16 cellular contexts compared by ENCODE assay signal in genomic region chr11:61994981-61995380, GRCh38. TPM values are rescaled to one million over a fixed set of nuclear protein-coding genes. Genes with fewer than 3 reads are reported as not detected.
DNase-seq lines count a peak whose midpoint lies in the region; ATAC-seq, FAIRE-seq and TF ChIP-seq lines count a peak whose summit lies in the region.
"Had no signal": no experiment of that assay in that cellular context is flagged by ENCODE, and none has a peak within 500 bp of the region (broad histone marks: within the 10 kb centered on the region; RNA-seq: fewer than 3 reads in every experiment).

No MANE protein-coding gene starts in this region.

- H3K18ac ChIP-seq in trophoblast cell (ENCODE audit: low read length) = no peak overlapping the region

- no peak overlapping the region for H3K4me3 ChIP-seq in HepG2 (replicated peaks in 1 of 3; ENCODE audit: insufficient read depth in 1 of 3, low read depth in 2 of 3, low read length in 3 of 3)
- H3K4me3 ChIP-seq in trophoblast cell (ENCODE audit: low read depth, low read length) = no peak overlapping the region
- H3K4me3 ChIP-seq: BLaER1, GM12878, GM23248 had no signal

- POLR2A ChIA-PET in HepG2 (lab: Yijun Ruan, JAX) = interaction anchor here (1.1 to 18.6 kb wide), 7 partner anchors 9 to 90 kb away, joined by 3 to 518 read pairs (median 7); partner anchors contain the start of gene FTH1

- H3K36me3 ChIP-seq in HepG2 (replicated peaks in 1 of 2; ENCODE audit: control insufficient read depth in 1 of 2, insufficient read depth in 2 of 2, low read length in 2 of 2) = no peaks in the 10 kb centered on the region
- no peaks in the 10 kb centered on the region for H3K36me3 ChIP-seq in trophoblast cell (ENCODE audit: control insufficient read depth in 1 of 2, insufficient read depth in 2 of 2, low read length in 2 of 2)
- H3K36me3 ChIP-seq: BLaER1 had no signal

- TF ChIP-seq EP300 in HepG2 (IDR thresholded peaks at IDR 0.05; ENCODE audit: low read depth in 2 of 2, low read length in 2 of 2) = no peak
- TF ChIP-seq EP300 in HepG2 (CRISPR knock-in tag; IDR thresholded peaks at IDR 0.05; ENCODE audit: borderline replicate concordance) = no peak

- peak; percentile 70 for DNase-seq in Ammon's horn (ENCODE audit: low spot score)
- no peak for DNase-seq in frontal cortex (ENCODE audit: low spot score in 2 of 2)
- DNase-seq in HepG2 (ENCODE audit: low spot score) = peak; percentile 69
- peak; percentile 87 for DNase-seq in putamen (ENCODE audit: low spot score)
- DNase-seq in activated T-cell treated with anti-CD3 and anti-CD28 coated beads, Interleukin-2, amount 50 U/mL, for 1 hour = no peak
- no peak for DNase-seq in NCI-H1105 (lab: John Stamatoyannopoulos, UW)
- no peak for DNase-seq in trophoblast cell
- DNase-seq in effector memory CD8-positive, alpha-beta T cell = no peak
- DNase-seq: DMS79, GM23248 had no signal

- peaks cover 3 to 7% of the 10 kb centered on the region in 2 donors for H3K9me3 Mint-ChIP-seq in effector memory CD8-positive, alpha-beta T cell

- H3K23ac ChIP-seq in trophoblast cell (ENCODE audit: low read length) = no peak overlapping the region

- TF ChIP-seq RAD21 in HepG2 (CRISPR knock-in tag; IDR thresholded peaks at IDR 0.05) = no peak

- ATAC-seq in HepG2 = peak; percentile 57; the same call in 2 of the 3 replicates
- no peak for ATAC-seq in effector memory CD8-positive, alpha-beta T cell (replicated peaks)
- ATAC-seq: GM12878, HCT116 had no signal

- H3K4ac ChIP-seq in trophoblast cell (ENCODE audit: low read depth, low read length) = no peak overlapping the region

- H2AK5ac ChIP-seq in trophoblast cell (ENCODE audit: low read length) = no peak overlapping the region

- H3K27ac Mint-ChIP-seq in effector memory CD8-positive, alpha-beta T cell = no peak overlapping the region

- H2AFZ ChIP-seq in HepG2 (ENCODE audit: low read length) (no peak overlapping the region), trophoblast cell (ENCODE audit: insufficient read depth, low read length, poor library complexity) (no peak overlapping the region)
- H2AFZ ChIP-seq: GM23248 had no signal

- no peak overlapping the region for H3K14ac ChIP-seq in trophoblast cell (ENCODE audit: low read length)

- no peak for TF ChIP-seq CTCF in HepG2 (CRISPR knock-in tag; IDR thresholded peaks at IDR 0.05)

- H3K36me3 Mint-ChIP-seq in effector memory CD8-positive, alpha-beta T cell (ENCODE audit: insufficient read depth) = no peaks in the 10 kb centered on the region

- H2BK120ac ChIP-seq in trophoblast cell (ENCODE audit: insufficient read depth, low read length, poor library complexity) = no peak overlapping the region

- H3K4me1 ChIP-seq in HepG2 (ENCODE audit: insufficient read depth, low read length) (peaks cover 54% of the 10 kb centered on the region), trophoblast cell (ENCODE audit: control insufficient read depth in 1 of 2, insufficient read depth in 2 of 2, low read length in 2 of 2) (no peaks in the 10 kb centered on the region)
- H3K4me1 ChIP-seq: BLaER1 had no signal

- H3K4me3 Mint-ChIP-seq in effector memory CD8-positive, alpha-beta T cell = no peak overlapping the region

- no TSS peak for BruUV-seq in HepG2 (replicated peaks; lab: Mats Ljungman, UMichigan)

- H3K27me3 ChIP-seq in HepG2 (ENCODE audit: control insufficient read depth in 1 of 2, insufficient read depth in 2 of 2, low read length in 2 of 2) = no peaks in the 10 kb centered on the region
- H3K27me3 ChIP-seq in trophoblast cell (ENCODE audit: insufficient read depth, low read length) = no peaks in the 10 kb centered on the region
- H3K27me3 ChIP-seq: BLaER1 had no signal

- CTCF ChIA-PET in HepG2 (lab: Yijun Ruan, JAX; ENCODE audit: low intra/inter-chr PET ratio, low total read pairs) = no interaction called here

- no peaks in the 10 kb centered on the region for H3K27me3 Mint-ChIP-seq in effector memory CD8-positive, alpha-beta T cell

- H3K79me1 ChIP-seq in trophoblast cell (ENCODE audit: low read length) = no peaks in the 10 kb centered on the region

- H4K91ac ChIP-seq in trophoblast cell (ENCODE audit: low read depth, low read length) = no peak overlapping the region

- no peak overlapping the region for H2BK5ac ChIP-seq in trophoblast cell (ENCODE audit: low read depth, low read length, poor library complexity)

- H3K79me2 ChIP-seq in HepG2 (ENCODE audit: insufficient read depth, low read length) (no peaks in the 10 kb centered on the region), trophoblast cell (ENCODE audit: control insufficient read depth, insufficient read depth, low read length, poor library complexity) (no peaks in the 10 kb centered on the region)

- intact Hi-C loops in HepG2 (cut with micrococcal nuclease; ENCODE audit: unreplicated experiment) = no loop called here

- no peak overlapping the region for H4K8ac ChIP-seq in trophoblast cell (ENCODE audit: low read depth, low read length)

- in situ Hi-C loops in HepG2 (cut with HindIII; ENCODE audit: extremely low pct_ligation_motif_present, low pct_unique_long_range_greater_than_20kb) = no loop called here

- 6% methylated on average over 3 of the region's 3 CpGs for WGBS in HepG2 (ENCODE audit: low lambda C conversion rate)
- no CpG with 5 or more reads among the region's 3 CpGs for WGBS in trophoblast cell (ENCODE audit: extremely low coverage, insufficient coverage, insufficient read length)

- H3K27ac ChIP-seq in HepG2 (ENCODE audit: extremely low read length, insufficient read depth, low read length) = peak overlapping the region; percentile 4
- no peak overlapping the region for H3K27ac ChIP-seq in trophoblast cell (ENCODE audit: low read depth, low read length)
- H3K27ac ChIP-seq: 22Rv1, BLaER1, GM23248 had no signal

- no peak for TF ChIP-seq POLR2A in HepG2 (IDR thresholded peaks at IDR 0.05; ENCODE audit: insufficient read depth in 1 of 2, low read depth in 2 of 2, low read length in 2 of 2)

- FAIRE-seq in frontal cortex (lab: Jason Lieb, UNC) = peak; percentile 21
- no peak for FAIRE-seq in HepG2 (lab: Jason Lieb, UNC)
- FAIRE-seq: GM12878, GM18507, H54 had no signal

- H4K20me1 ChIP-seq in HepG2 (ENCODE audit: insufficient read depth, low read length) = no peaks in the 10 kb centered on the region
- H4K20me1 ChIP-seq: BLaER1 had no signal

- peak overlapping the region; percentile 28; the same call in 1 of the 2 replicates for H3K4me2 ChIP-seq in HepG2 (ENCODE audit: low read depth, low read length)
- no peak overlapping the region for H3K4me2 ChIP-seq in trophoblast cell (ENCODE audit: low read length)
- H3K4me2 ChIP-seq: BLaER1 had no signal

- no peak overlapping the region for H4K12ac ChIP-seq in trophoblast cell (ENCODE audit: low read depth, low read length)

- H3K9me3 ChIP-seq in HepG2 (ENCODE audit: low read length) (peaks cover 9% of the 10 kb centered on the region), trophoblast cell (ENCODE audit: insufficient read depth, low read depth, low read length) (peaks cover 4% of the 10 kb centered on the region)

- H3K9ac ChIP-seq in HepG2 (ENCODE audit: insufficient read depth, low read depth, low read length) (no peak overlapping the region), trophoblast cell (ENCODE audit: low read length) (no peak overlapping the region)
- H3K9ac ChIP-seq: BLaER1, GM23248 had no signal

- H2BK12ac ChIP-seq in trophoblast cell (ENCODE audit: low read length) = no peak overlapping the region

- no peaks in the 10 kb centered on the region for H3K4me1 Mint-ChIP-seq in effector memory CD8-positive, alpha-beta T cell (ENCODE audit: low read depth in 2 of 2)

RNA-seq across cellular contexts. Expression of gene FTH1, which starts 27.5 kb away (rescaled TPM):
- total RNA-seq in frontal cortex = 254 TPM
- total RNA-seq in HepG2 (2016; rRNA removed; fragmentation: Illumina TruSeq; extraction: Trizol) = 544 and 607 TPM in 2 replicates
- 3,105 and 3,667 TPM in 2 replicates for total RNA-seq in HepG2 (2016; cell fraction: cytosol; rRNA removed; fragmentation: Illumina TruSeq; extraction: Trizol; ENCODE audit: low read depth)
- total RNA-seq in HepG2 (2016; cell fraction: insoluble cytoplasmic fraction; rRNA removed; fragmentation: Illumina TruSeq; extraction: Trizol) = 481 and 554 TPM in 2 replicates
- 4,411 and 4,459 TPM in 2 replicates for total RNA-seq in HepG2 (2016; cell fraction: membrane; rRNA removed; fragmentation: Illumina TruSeq; extraction: Trizol)
- total RNA-seq in HepG2 (2016; cell fraction: nucleus; rRNA removed; fragmentation: Illumina TruSeq; extraction: Trizol) = 460 and 546 TPM in 2 replicates
- 760 and 802 TPM in 2 replicates for polyA plus RNA-seq in HepG2 (2011; rRNA removed)
- 904 and 962 TPM in 2 replicates for polyA plus RNA-seq in HepG2 (2011; cell fraction: cytosol; rRNA removed)
- 547 and 633 TPM in 2 replicates for polyA plus RNA-seq in HepG2 (2011; cell fraction: nucleus; rRNA removed)
- 4,160 and 4,286 TPM in 2 replicates for polyA plus RNA-seq in HepG2 (2012)
- 74,852 and 83,301 TPM in 2 replicates for polyA plus RNA-seq in HepG2 (2016; cell fraction: cytosol; fragmentation: Illumina TruSeq; extraction: Trizol; ENCODE audit: low read depth)
- 2,697 and 2,813 TPM in 2 replicates for polyA plus RNA-seq in HepG2 (2016; cell fraction: insoluble cytoplasmic fraction; fragmentation: Illumina TruSeq; extraction: Trizol; ENCODE audit: low read depth)
- 37,583 and 39,786 TPM in 2 replicates for polyA plus RNA-seq in HepG2 (2016; cell fraction: membrane; fragmentation: Illumina TruSeq; extraction: Trizol; ENCODE audit: low read depth)
- polyA plus RNA-seq in HepG2 (2016; cell fraction: nucleus; fragmentation: Illumina TruSeq; extraction: Trizol; ENCODE audit: insufficient read depth, low read depth) = 2,546 and 3,012 TPM in 2 replicates
- polyA minus RNA-seq in HepG2 (2011; rRNA and poly(A)+ RNA removed; ENCODE audit: low replicate concordance) = 361 and 877 TPM in 2 replicates
- polyA minus RNA-seq in HepG2 (2011; cell fraction: cytosol; rRNA and poly(A)+ RNA removed) = 693 and 773 TPM in 2 replicates
- 191 and 263 TPM in 2 replicates for polyA minus RNA-seq in HepG2 (2011; cell fraction: nucleus; rRNA and poly(A)+ RNA removed)
- 4,036 and 4,076 TPM in 2 replicates for polyA plus RNA-seq in trophoblast cell (2013)

RNA-seq across cellular contexts. Expression of gene BEST1, which starts 44.8 kb away (rescaled TPM):
- 1.6 TPM for total RNA-seq in frontal cortex
- 0.09 TPM in 1 of 2 replicates, not detected in the other for total RNA-seq in HepG2 (2016; rRNA removed; fragmentation: Illumina TruSeq; extraction: Trizol)
- total RNA-seq in HepG2 (2016; cell fraction: cytosol; rRNA removed; fragmentation: Illumina TruSeq; extraction: Trizol; ENCODE audit: low read depth) = 0.09 and 0.10 TPM in 2 replicates
- total RNA-seq in HepG2 (2016; cell fraction: insoluble cytoplasmic fraction; rRNA removed; fragmentation: Illumina TruSeq; extraction: Trizol) = 0.09 TPM in 1 of 2 replicates, not detected in the other
- total RNA-seq in HepG2 (2016; cell fraction: membrane; rRNA removed; fragmentation: Illumina TruSeq; extraction: Trizol) = 0.06 and 0.07 TPM in 2 replicates
- 0.13 and 0.16 TPM in 2 replicates for total RNA-seq in HepG2 (2016; cell fraction: nucleus; rRNA removed; fragmentation: Illumina TruSeq; extraction: Trizol)
- polyA plus RNA-seq in HepG2 (2011; rRNA removed) = 0.65 and 2.3 TPM in 2 replicates
- polyA plus RNA-seq in HepG2 (2011; cell fraction: cytosol; rRNA removed) = 0.24 and 0.96 TPM in 2 replicates
- polyA plus RNA-seq in HepG2 (2011; cell fraction: nucleus; rRNA removed) = 2.9 and 8.0 TPM in 2 replicates
- 1.1 and 1.9 TPM in 2 replicates for polyA plus RNA-seq in HepG2 (2012)
- 1.3 and 1.4 TPM in 2 replicates for polyA plus RNA-seq in HepG2 (2016; cell fraction: cytosol; fragmentation: Illumina TruSeq; extraction: Trizol; ENCODE audit: low read depth)
- polyA plus RNA-seq in HepG2 (2016; cell fraction: insoluble cytoplasmic fraction; fragmentation: Illumina TruSeq; extraction: Trizol; ENCODE audit: low read depth) = 0.07 TPM in 1 of 2 replicates, not detected in the other
- 0.37 and 0.43 TPM in 2 replicates for polyA plus RNA-seq in HepG2 (2016; cell fraction: membrane; fragmentation: Illumina TruSeq; extraction: Trizol; ENCODE audit: low read depth)
- polyA plus RNA-seq in HepG2 (2016; cell fraction: nucleus; fragmentation: Illumina TruSeq; extraction: Trizol; ENCODE audit: insufficient read depth, low read depth) = not detected in 2 replicates
- polyA minus RNA-seq in HepG2 (2011; rRNA and poly(A)+ RNA removed; ENCODE audit: low replicate concordance) = 0.28 and 1.6 TPM in 2 replicates
- polyA minus RNA-seq in HepG2 (2011; cell fraction: cytosol; rRNA and poly(A)+ RNA removed) = 0.44 and 0.79 TPM in 2 replicates
- polyA minus RNA-seq in HepG2 (2011; cell fraction: nucleus; rRNA and poly(A)+ RNA removed) = 1.7 and 6.0 TPM in 2 replicates
- polyA plus RNA-seq in trophoblast cell (2013) = 0.93 and 1.1 TPM in 2 replicates

Comparison
In these comparisons a context has a peak if more than half of its experiments do, and no peak if none do; other contexts are left out.
1. DNase-seq: peak in Ammon's horn (single experiment), HepG2 (single experiment) and putamen (single experiment); none in frontal cortex (0 of 2), activated T-cell treated with anti-CD3 and anti-CD28 coated beads, Interleukin-2, amount 50 U/mL, for 1 hour (single experiment), NCI-H1105 (single experiment), trophoblast cell (0 of 2) and effector memory CD8-positive, alpha-beta T cell (0 of 3).